ENCODE assay signal across 10 cellular contexts in the genomic region with DNA sequence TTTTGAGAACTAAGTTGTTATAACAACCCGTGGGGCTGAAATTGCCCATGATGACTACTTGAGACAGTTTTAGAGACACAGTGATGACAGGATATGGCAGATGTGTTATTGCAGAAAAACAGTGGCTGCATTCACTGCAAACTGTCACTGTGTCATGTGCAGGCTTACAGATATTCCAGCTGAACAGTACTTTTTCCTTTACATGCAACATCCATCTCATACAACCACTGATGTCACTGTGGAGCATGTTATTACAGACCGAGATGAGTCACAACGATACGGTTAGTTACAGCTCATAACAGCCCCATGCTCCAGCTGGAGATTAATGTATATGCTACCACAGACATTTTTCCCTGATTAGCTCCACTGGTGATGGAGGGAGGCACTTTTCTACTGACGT.
DNase-seq lines count a peak whose midpoint lies in the region; ATAC-seq and TF ChIP-seq lines count a peak whose summit lies in the region.
"Had no signal": no experiment of that assay in that cellular context is flagged by ENCODE, and none has a peak within 500 bp of the region (broad histone marks: within the 10 kb centered on the region; RNA-seq: fewer than 3 reads in every experiment).

No MANE protein-coding gene starts in this region.

- ATAC-seq in GM18505 (IDR thresholded peaks at IDR 0.05; ENCODE audit: unreplicated experiment): peak; percentile 94
- ATAC-seq in GM21528 (IDR thresholded peaks at IDR 0.05; ENCODE audit: low FRiP score, unreplicated experiment): peak; percentile 92
- ATAC-seq in HG03439 (IDR thresholded peaks at IDR 0.05; ENCODE audit: unreplicated experiment): peak; percentile 94
- ATAC-seq: T-cell had no signal

- DNase-seq in fibroblast of mammary gland (ENCODE audit: low read depth): peak; percentile 61
- DNase-seq in NCI-H345 (lab: John Stamatoyannopoulos, UW): no peak
- DNase-seq in iPS-NIHi11 (ENCODE audit: low spot score): no peak
- DNase-seq in lower leg skin (ENCODE audit: low spot score in 2 of 2): no peak
- DNase-seq in NCI-H345 treated with DMSO at 0.1 percent for 48 hours (lab: John Stamatoyannopoulos, UW; ENCODE audit: unreplicated experiment): no peak
- DNase-seq: H7, T-cell had no signal

- H3K4me3 ChIP-seq in fibroblast of mammary gland (ENCODE audit: control insufficient read depth, low read depth, low read length) (no peak overlapping the region), lower leg skin (ENCODE audit: low read depth, poor library complexity, severe bottlenecking) (no peak overlapping the region)

- intact Hi-C loops in lower leg skin (cut with DNase I; ENCODE audit: low total_unique reads): no loop called here

- no peak for TF ChIP-seq CTCF in fibroblast of mammary gland (conservative IDR thresholded peaks at IDR 0.05; ENCODE audit: control insufficient read depth, insufficient read depth, low read depth, low read length)
- no peak for TF ChIP-seq CTCF in lower leg skin (IDR thresholded peaks at IDR 0.05)

- WGBS in lower leg skin, 2 donors: 65 to 71% methylated on average over 5 of the region's 5 CpGs

- TF ChIP-seq POLR2A in GM18505 (IDR thresholded peaks at IDR 0.05; ENCODE audit: borderline replicate concordance, extremely low read depth, insufficient read depth, insufficient read length) (no peak), lower leg skin (IDR thresholded peaks at IDR 0.05) (no peak)
